ENCODE assay signal across 12 cellular contexts in the genomic region with DNA sequence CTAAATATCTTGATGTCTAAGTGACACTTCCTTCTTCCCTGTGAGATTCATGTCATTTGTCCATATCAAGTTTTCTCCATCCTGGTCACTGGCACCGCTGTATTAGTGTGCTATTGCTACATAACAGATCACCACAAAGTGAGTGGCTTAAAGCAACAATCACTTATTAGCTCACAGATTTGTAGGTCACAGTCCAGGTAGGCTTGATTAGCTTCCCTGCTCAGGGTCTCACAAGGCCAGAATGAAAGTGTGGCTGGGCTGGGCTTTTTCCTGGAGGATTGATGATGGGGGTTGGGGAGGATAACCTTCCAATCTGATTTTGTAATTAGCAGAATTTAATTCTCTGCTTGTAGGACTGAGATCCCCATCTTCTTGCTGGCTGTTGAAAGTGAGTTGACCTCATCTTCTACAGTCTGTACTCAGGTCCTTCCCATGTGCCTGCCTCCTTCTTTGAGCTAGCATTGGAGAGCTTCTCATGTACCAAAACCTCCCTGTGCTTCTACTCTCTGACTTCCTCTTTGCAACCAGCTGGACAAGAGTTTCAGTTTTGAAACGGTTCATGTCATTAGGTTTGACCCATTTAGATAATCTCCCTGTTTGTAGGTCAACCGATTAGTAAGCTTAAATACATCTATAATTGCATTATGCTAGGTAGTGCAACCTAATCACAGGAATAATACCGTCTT.
A peak's percentile ranks its signal among the peaks of the same experiment; 100 is the strongest.
DNase-seq lines count a peak whose midpoint lies in the region; ATAC-seq and TF ChIP-seq lines count a peak whose summit lies in the region.
"Had no signal": no experiment of that assay in that cellular context is flagged by ENCODE, and none has a peak within 500 bp of the region (broad histone marks: within the 10 kb centered on the region; RNA-seq: fewer than 3 reads in every experiment).

No MANE protein-coding gene starts in this region.

- ATAC-seq in GM18499 (IDR thresholded peaks at IDR 0.05; ENCODE audit: insufficient read depth, unreplicated experiment) (peak; percentile 84), GM19438 (IDR thresholded peaks at IDR 0.05; ENCODE audit: low read depth, unreplicated experiment) (peak; percentile 97), HG02852 (IDR thresholded peaks at IDR 0.05; ENCODE audit: unreplicated experiment) (peak; percentile 77), HG03521 (IDR thresholded peaks at IDR 0.05; ENCODE audit: unreplicated experiment) (peak; percentile 77)

- H3K4me1 ChIP-seq in ovary (ENCODE audit: insufficient read depth) (no peaks in the 10 kb centered on the region), osteoblast (ENCODE audit: insufficient read depth, low read length) (no peaks in the 10 kb centered on the region)

- H3K27me3 ChIP-seq in ovary (no peaks in the 10 kb centered on the region), osteoblast (ENCODE audit: insufficient read depth, low read length) (no peaks in the 10 kb centered on the region)
- H3K27me3 ChIP-seq: transverse colon had no signal

- H3K9me3 ChIP-seq in ovary (no peaks in the 10 kb centered on the region), osteoblast (ENCODE audit: low read depth, low read length) (no peaks in the 10 kb centered on the region)
- H3K9me3 ChIP-seq: transverse colon had no signal

- H3K27ac ChIP-seq in ovary: no peak overlapping the region
- no peak overlapping the region for H3K27ac ChIP-seq in osteoblast (ENCODE audit: low read depth, low read length)
- H3K27ac ChIP-seq: transverse colon had no signal

- no peak for TF ChIP-seq POLR2A in ovary (IDR thresholded peaks at IDR 0.05)

- H3K36me3 ChIP-seq in ovary: no peaks in the 10 kb centered on the region
- no peaks in the 10 kb centered on the region for H3K36me3 ChIP-seq in osteoblast (ENCODE audit: insufficient read depth, low read length)
- H3K36me3 ChIP-seq: transverse colon had no signal

- H4K20me1 ChIP-seq in osteoblast (ENCODE audit: insufficient read depth, low read length): no peaks in the 10 kb centered on the region

- TF ChIP-seq EP300 in ovary (IDR thresholded peaks at IDR 0.05): no peak

- no peak for DNase-seq in AG08395 (ENCODE audit: low spot score)
- no peak for DNase-seq in ovary
- DNase-seq in GM19238 (ENCODE audit: insufficient read length, low spot score): no peak
- no peak for DNase-seq in osteoblast (ENCODE audit: insufficient read length, low spot score, missing footprints)
- DNase-seq: amniotic stem cell; effector CD4-positive, alpha-beta T cell; mesendoderm; transverse colon had no signal

- no peaks in the 10 kb centered on the region for H3K79me2 ChIP-seq in osteoblast (ENCODE audit: insufficient read depth, low read length)

- intact Hi-C loops in ovary (cut with DNase I): no loop called here

- WGBS in ovary, 3 donors: 70 to 72% (median 72%) methylated on average over 4 of the region's 4 CpGs

- H3K4me3 ChIP-seq in ovary: no peak overlapping the region
- no peak overlapping the region for H3K4me3 ChIP-seq in osteoblast (ENCODE audit: insufficient read depth, low read length)
- H3K4me3 ChIP-seq: transverse colon had no signal

- no peak overlapping the region for H3K4me2 ChIP-seq in osteoblast (ENCODE audit: insufficient read depth, low read length)

- TF ChIP-seq CTCF in ovary (IDR thresholded peaks at IDR 0.05): no peak
- no peak for TF ChIP-seq CTCF in osteoblast (IDR thresholded peaks at IDR 0.05; ENCODE audit: extremely low read depth, low read depth, low read length)

- H2AFZ ChIP-seq in osteoblast (ENCODE audit: low read length): no peak overlapping the region
